In genomic region chr1:217027403-217028080, GRCh38 we compare ENCODE assay signal across 12 cellular contexts.
DNase-seq lines count a peak whose midpoint lies in the region; ATAC-seq and TF ChIP-seq lines count a peak whose summit lies in the region.
"Had no signal": no experiment of that assay in that cellular context is flagged by ENCODE, and none has a peak within 500 bp of the region (broad histone marks: within the 10 kb centered on the region; RNA-seq: fewer than 3 reads in every experiment).

No MANE protein-coding gene starts in this region.

- in situ Hi-C loops in GM13976 (cut with MboI; ENCODE audit: low sequenced_read_pairs, unreplicated experiment): no loop called here

- no peaks in the 10 kb centered on the region for H3K4me1 ChIP-seq in GM23338 (ENCODE audit: insufficient read depth)
- H3K4me1 ChIP-seq: Peyer's patch had no signal

- H3K79me2 ChIP-seq in GM23338 (replicated peaks; ENCODE audit: insufficient read depth): no peaks in the 10 kb centered on the region

- no peak overlapping the region for H3K27ac ChIP-seq in GM23338 (ENCODE audit: low read depth)
- H3K27ac ChIP-seq: ovary, Peyer's patch had no signal

- H3K27me3 Mint-ChIP-seq in GM23338 (ENCODE audit: insufficient read depth, low read depth, poor library complexity): peaks cover 2% of the 10 kb centered on the region
- H3K27me3 Mint-ChIP-seq: activated naive CD8-positive, alpha-beta T cell treated with anti-CD3 and anti-CD28 coated beads, Interleukin-2, amount 50 U/mL, for 24 hours had no signal

- no peak overlapping the region for H3K4me3 ChIP-seq in GM23338
- H3K4me3 ChIP-seq: ovary, Peyer's patch had no signal

- no peaks in the 10 kb centered on the region for H3K4me1 Mint-ChIP-seq in GM23338
- H3K4me1 Mint-ChIP-seq: activated naive CD8-positive, alpha-beta T cell treated with anti-CD3 and anti-CD28 coated beads, Interleukin-2, amount 50 U/mL, for 24 hours had no signal

- H2AFZ ChIP-seq in GM23338: no peak overlapping the region

- no peaks in the 10 kb centered on the region for H3K36me3 ChIP-seq in GM23338 (ENCODE audit: insufficient read depth)
- H3K36me3 ChIP-seq: ovary, Peyer's patch had no signal

- H3K27me3 ChIP-seq in GM23338 (ENCODE audit: insufficient read depth): no peaks in the 10 kb centered on the region
- H3K27me3 ChIP-seq: ovary, Peyer's patch had no signal

- H3K9me2 ChIP-seq in GM23338 (ENCODE audit: insufficient read depth): 0 out of 2 replicates have a peak, but pooled peaks cover 7% of the 10 kb centered on the region

- no peaks in the 10 kb centered on the region for H3K36me3 Mint-ChIP-seq in GM23338 (ENCODE audit: low read depth)

- no peaks in the 10 kb centered on the region; the same call in 2 of the 3 replicates for H3K9me3 Mint-ChIP-seq in GM23338

- ATAC-seq in GM21360 (IDR thresholded peaks at IDR 0.05; ENCODE audit: unreplicated experiment) (peak; percentile 95), HG03060 (IDR thresholded peaks at IDR 0.05; ENCODE audit: low read depth, unreplicated experiment) (peak; percentile 99), GM23338 (no peak)
- ATAC-seq: activated naive CD8-positive, alpha-beta T cell treated with anti-CD3 and anti-CD28 coated beads, Interleukin-2, amount 50 U/mL, for 24 hours had no signal

- H3F3A ChIP-seq in GM23338 (replicated peaks; ENCODE audit: low read depth): no peaks in the 10 kb centered on the region

- no peak overlapping the region for H3K4me3 Mint-ChIP-seq in GM23338
- H3K4me3 Mint-ChIP-seq: activated naive CD8-positive, alpha-beta T cell treated with anti-CD3 and anti-CD28 coated beads, Interleukin-2, amount 50 U/mL, for 24 hours had no signal

- no peak overlapping the region for H3K4me2 ChIP-seq in GM23338

- no peak overlapping the region; the same call in 1 of the 2 replicates for H3K27ac Mint-ChIP-seq in GM23338
- H3K27ac Mint-ChIP-seq: activated naive CD8-positive, alpha-beta T cell treated with anti-CD3 and anti-CD28 coated beads, Interleukin-2, amount 50 U/mL, for 24 hours had no signal

- TF ChIP-seq CTCF in GM13976 (IDR thresholded peaks at IDR 0.05; ENCODE audit: borderline replicate concordance, control extremely low read depth, extremely low read depth, insufficient read depth, missing control alignments): no peak
- no peak for TF ChIP-seq CTCF in GM23338 (conservative IDR thresholded peaks at IDR 0.05; ENCODE audit: low read depth in 2 of 2)

- H4K20me1 ChIP-seq in GM23338 (replicated peaks; ENCODE audit: insufficient read depth): no peaks in the 10 kb centered on the region

- DNase-seq in GM13976 (ENCODE audit: low spot score): peak; percentile 3
- DNase-seq in NOMO-1 treated with dmso at 0.1 percent for 144 hours (lab: John Stamatoyannopoulos, UW; ENCODE audit: unreplicated experiment): peak; percentile 90
- DNase-seq in GM23338 (ENCODE audit: low spot score): no peak
- no peak for DNase-seq in DMS 273 (lab: John Stamatoyannopoulos, UW; ENCODE audit: unreplicated experiment)
- DNase-seq in iPS-NIHi11 (ENCODE audit: low spot score): no peak
- DNase-seq in activated gamma-delta T cell treated with Interleukin-2 at 50 U/mL for 16 hours: no peak
- DNase-seq: activated CD4-positive, alpha-beta T cell treated with anti-CD3 and anti-CD28 coated beads for 4 hours; activated naive CD8-positive, alpha-beta T cell treated with anti-CD3 and anti-CD28 coated beads, Interleukin-2, amount 50 U/mL, for 24 hours; ovary; Peyer's patch had no signal

TF ChIP-seq in GM23338, 12 proteins besides CTCF, POLR2A, EP300 and RAD21:
- no peak for TF ChIP-seq STAT1 (IDR thresholded peaks at IDR 0.05; ENCODE audit: unreplicated experiment)
- TF ChIP-seq, protein P1, sequence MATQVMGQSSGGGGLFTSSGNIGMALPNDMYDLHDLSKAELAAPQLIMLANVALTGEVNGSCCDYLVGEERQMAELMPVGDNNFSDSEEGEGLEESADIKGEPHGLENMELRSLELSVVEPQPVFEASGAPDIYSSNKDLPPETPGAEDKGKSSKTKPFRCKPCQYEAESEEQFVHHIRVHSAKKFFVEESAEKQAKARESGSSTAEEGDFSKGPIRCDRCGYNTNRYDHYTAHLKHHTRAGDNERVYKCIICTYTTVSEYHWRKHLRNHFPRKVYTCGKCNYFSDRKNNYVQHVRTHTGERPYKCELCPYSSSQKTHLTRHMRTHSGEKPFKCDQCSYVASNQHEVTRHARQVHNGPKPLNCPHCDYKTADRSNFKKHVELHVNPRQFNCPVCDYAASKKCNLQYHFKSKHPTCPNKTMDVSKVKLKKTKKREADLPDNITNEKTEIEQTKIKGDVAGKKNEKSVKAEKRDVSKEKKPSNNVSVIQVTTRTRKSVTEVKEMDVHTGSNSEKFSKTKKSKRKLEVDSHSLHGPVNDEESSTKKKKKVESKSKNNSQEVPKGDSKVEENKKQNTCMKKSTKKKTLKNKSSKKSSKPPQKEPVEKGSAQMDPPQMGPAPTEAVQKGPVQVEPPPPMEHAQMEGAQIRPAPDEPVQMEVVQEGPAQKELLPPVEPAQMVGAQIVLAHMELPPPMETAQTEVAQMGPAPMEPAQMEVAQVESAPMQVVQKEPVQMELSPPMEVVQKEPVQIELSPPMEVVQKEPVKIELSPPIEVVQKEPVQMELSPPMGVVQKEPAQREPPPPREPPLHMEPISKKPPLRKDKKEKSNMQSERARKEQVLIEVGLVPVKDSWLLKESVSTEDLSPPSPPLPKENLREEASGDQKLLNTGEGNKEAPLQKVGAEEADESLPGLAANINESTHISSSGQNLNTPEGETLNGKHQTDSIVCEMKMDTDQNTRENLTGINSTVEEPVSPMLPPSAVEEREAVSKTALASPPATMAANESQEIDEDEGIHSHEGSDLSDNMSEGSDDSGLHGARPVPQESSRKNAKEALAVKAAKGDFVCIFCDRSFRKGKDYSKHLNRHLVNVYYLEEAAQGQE (IDR thresholded peaks at IDR 0.05; ENCODE audit: unreplicated experiment): no peak
- no peak for TF ChIP-seq CREB1 (CRISPR knock-in tag; IDR thresholded peaks at IDR 0.05; ENCODE audit: low read depth)
TF ChIP-seq in GM23338: peak in this region for 0.

Comparison
In these comparisons a context has a peak if more than half of its experiments do, and no peak if none do; other contexts are left out.
1. DNase-seq: peak in GM13976 (single experiment) and NOMO-1 treated with dmso at 0.1 percent for 144 hours (single experiment); none in GM23338 (single experiment), DMS 273 (single experiment), iPS-NIHi11 (single experiment) and activated gamma-delta T cell treated with Interleukin-2 at 50 U/mL for 16 hours (single experiment).